1 cellular context compared by ENCODE assay signal in genomic region chr1:32765561-32766327, GRCh38.
TF ChIP-seq lines count a peak whose summit lies in the region.

No MANE protein-coding gene starts in this region.

TF ChIP-seq in HepG2, 621 proteins besides CTCF, POLR2A, EP300 and RAD21:
- TF ChIP-seq ZNF687 (CRISPR knock-in tag; IDR thresholded peaks at IDR 0.05), result no peak
- TF ChIP-seq GTF2F1 (IDR thresholded peaks at IDR 0.05; ENCODE audit: low read length), result no peak
- no peak for TF ChIP-seq HNRNPL (IDR thresholded peaks at IDR 0.05; ENCODE audit: low read depth, low read length)
- no peak for TF ChIP-seq ZNF740 (CRISPR knock-in tag; IDR thresholded peaks at IDR 0.05)
- no peak for TF ChIP-seq CBX5 (CRISPR knock-in tag; IDR thresholded peaks at IDR 0.05; ENCODE audit: borderline replicate concordance)
- TF ChIP-seq SIN3B (IDR thresholded peaks at IDR 0.05; ENCODE audit: low read length), result no peak
- no peak for TF ChIP-seq MIER2 (CRISPR knock-in tag; IDR thresholded peaks at IDR 0.05)
- TF ChIP-seq RFX3 (CRISPR knock-in tag; IDR thresholded peaks at IDR 0.05), result no peak
- TF ChIP-seq SRF (IDR thresholded peaks at IDR 0.05; ENCODE audit: low read depth, low read length), result no peak
- no peak for TF ChIP-seq ZNF75D (CRISPR knock-in tag; IDR thresholded peaks at IDR 0.05; ENCODE audit: borderline replicate concordance)
- no peak for TF ChIP-seq HOXA9 (CRISPR knock-in tag; IDR thresholded peaks at IDR 0.05; ENCODE audit: borderline replicate concordance)
- no peak for TF ChIP-seq TAF15 (IDR thresholded peaks at IDR 0.05; ENCODE audit: low read depth, low read length, poor library complexity, severe bottlenecking)
- TF ChIP-seq, protein P1, sequence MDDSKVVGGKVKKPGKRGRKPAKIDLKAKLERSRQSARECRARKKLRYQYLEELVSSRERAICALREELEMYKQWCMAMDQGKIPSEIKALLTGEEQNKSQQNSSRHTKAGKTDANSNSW (CRISPR knock-in tag; IDR thresholded peaks at IDR 0.05; ENCODE audit: borderline replicate concordance), result no peak
- no peak for TF ChIP-seq ZNF772 (CRISPR knock-in tag; IDR thresholded peaks at IDR 0.05)
- no peak for TF ChIP-seq NFATC3 (CRISPR knock-in tag; IDR thresholded peaks at IDR 0.05)
- TF ChIP-seq CBX1 (IDR thresholded peaks at IDR 0.05; ENCODE audit: low read depth), result no peak
- no peak for TF ChIP-seq RNF2 (conservative IDR thresholded peaks at IDR 0.05; ENCODE audit: low read depth)
- no peak for TF ChIP-seq NR2F2 (IDR thresholded peaks at IDR 0.05; ENCODE audit: borderline replicate concordance, low read depth)
